Comparison of ENCODE assay signal across 8 cellular contexts in genomic region chr6:127186889-127187288, GRCh38.
A peak's percentile ranks its signal among the peaks of the same experiment; 100 is the strongest.
DNase-seq lines count a peak whose midpoint lies in the region; ATAC-seq and TF ChIP-seq lines count a peak whose summit lies in the region.

No MANE protein-coding gene starts in this region.

- DNase-seq in MCF 10A (ENCODE audit: unreplicated experiment) (peak; percentile 53), breast epithelium (ENCODE audit: low spot score in 2 of 2) (no peak), KG1 (lab: John Stamatoyannopoulos, UW) (peak; percentile 14), dermis microvascular lymphatic vessel endothelial cell (ENCODE audit: low read depth in 2 of 2) (peak; percentile 4 to 29), neural progenitor cell (ENCODE audit: low spot score) (peak; percentile 57), epidermal melanocyte (ENCODE audit: insufficient read length, low spot score) (no peak)
- DNase-seq in activated CD4-positive, CD25-positive, alpha-beta regulatory T cell (lab: John Stamatoyannopoulos, UW), result peak; percentile 1 to 32 (median 16)

- POLR2A ChIA-PET in MCF 10A (lab: Yijun Ruan, JAX), result no interaction called here

- TF ChIP-seq POLR2A in breast epithelium (IDR thresholded peaks at IDR 0.05), result no peak

- CTCF ChIA-PET in MCF 10A (lab: Yijun Ruan, JAX), result interaction anchor here (0.6 to 2.4 kb wide), 5 partner anchors 17 to 1916 kb away, joined by 3 to 15 read pairs (median 3); no protein-coding TSS in a partner anchor

- no peak overlapping the region for H3K4me2 ChIP-seq in neural progenitor cell

- H3K9me3 ChIP-seq in breast epithelium, result no peaks in the 10 kb centered on the region
- no peaks in the 10 kb centered on the region for H3K9me3 ChIP-seq in neural progenitor cell (ENCODE audit: low read depth)

- no peaks in the 10 kb centered on the region for H3K4me1 ChIP-seq in breast epithelium
- H3K4me1 ChIP-seq in neural progenitor cell, result no peaks in the 10 kb centered on the region

- no peaks in the 10 kb centered on the region for H3K9me3 Mint-ChIP-seq in MCF 10A (ENCODE audit: unreplicated experiment)
- no peaks in the 10 kb centered on the region for H3K9me3 Mint-ChIP-seq in neural progenitor cell

- ATAC-seq in HG02571 (IDR thresholded peaks at IDR 0.05; ENCODE audit: unreplicated experiment), result no peak

- H3K79me2 ChIP-seq in neural progenitor cell (ENCODE audit: low read depth), result no peaks in the 10 kb centered on the region

- no TSS peak for BruUV-seq in MCF 10A (replicated peaks; lab: Mats Ljungman, UMichigan)

- TF ChIP-seq CTCF in MCF 10A (IDR thresholded peaks at IDR 0.05; ENCODE audit: unreplicated experiment), result peak; percentile 30
- peak in 1 of 3 donors; percentile 20 for TF ChIP-seq CTCF in breast epithelium (IDR thresholded peaks at IDR 0.05)
- TF ChIP-seq CTCF in neural progenitor cell (IDR thresholded peaks at IDR 0.05), result peak; percentile 85

- H3K27ac ChIP-seq in breast epithelium (no peak overlapping the region), neural progenitor cell (no peak overlapping the region)

- no peak overlapping the region for H3K4me3 Mint-ChIP-seq in MCF 10A (ENCODE audit: unreplicated experiment)
- H3K4me3 Mint-ChIP-seq in neural progenitor cell, result no peak overlapping the region

- peaks cover 55% of the 10 kb centered on the region for H3K27me3 Mint-ChIP-seq in MCF 10A (ENCODE audit: insufficient read depth, unreplicated experiment)
- no peaks in the 10 kb centered on the region for H3K27me3 Mint-ChIP-seq in neural progenitor cell (ENCODE audit: insufficient read depth, low read depth)

- H3K27me3 ChIP-seq in breast epithelium, result no peaks in the 10 kb centered on the region
- H3K27me3 ChIP-seq in neural progenitor cell, result no peaks in the 10 kb centered on the region

- H3K4me3 ChIP-seq in breast epithelium (no peak overlapping the region), neural progenitor cell (no peak overlapping the region)

- H3F3A ChIP-seq in neural progenitor cell (ENCODE audit: low read depth), result no peaks in the 10 kb centered on the region

- no peak overlapping the region for H3K27ac Mint-ChIP-seq in MCF 10A (ENCODE audit: low read depth, unreplicated experiment)
- no peak overlapping the region for H3K27ac Mint-ChIP-seq in neural progenitor cell

- no peak overlapping the region for H2AFZ ChIP-seq in neural progenitor cell (replicated peaks)

- H3K36me3 Mint-ChIP-seq in MCF 10A (ENCODE audit: insufficient read depth, unreplicated experiment) (peaks cover 2% of the 10 kb centered on the region), neural progenitor cell (peaks cover 3% of the 10 kb centered on the region)

- H3K9ac ChIP-seq in neural progenitor cell, result no peak overlapping the region

- intact Hi-C loops in MCF 10A (cut with micrococcal nuclease) (loop anchor here (2.0 kb wide), 1 partner anchor 80 kb away; the partner anchor contains the start of gene RNF146), breast epithelium (cut with DNase I; ENCODE audit: low total_unique reads) (loop anchor here (10.0 kb wide), 1 partner anchor 792 kb away; no protein-coding TSS in a partner anchor)

- H4K20me1 ChIP-seq in neural progenitor cell (ENCODE audit: low read depth), result no peaks in the 10 kb centered on the region

- no peaks in the 10 kb centered on the region for H3K4me1 Mint-ChIP-seq in MCF 10A (ENCODE audit: insufficient read depth, unreplicated experiment)
- no peaks in the 10 kb centered on the region for H3K4me1 Mint-ChIP-seq in neural progenitor cell

- H3K36me3 ChIP-seq in breast epithelium (no peaks in the 10 kb centered on the region), neural progenitor cell (no peaks in the 10 kb centered on the region)

Comparison
In these comparisons a context has a peak if more than half of its experiments do, and no peak if none do; other contexts are left out.
1. DNase-seq: peak in MCF 10A (single experiment), KG1 (single experiment), activated CD4-positive, CD25-positive, alpha-beta regulatory T cell (4 of 4), dermis microvascular lymphatic vessel endothelial cell (2 of 2) and neural progenitor cell (single experiment); none in breast epithelium (0 of 2) and epidermal melanocyte (single experiment).